26 cellular contexts compared by ENCODE assay signal in genomic region chr7:21868647-21868896, GRCh38.
"Had no signal": no experiment of that assay in that cellular context is flagged by ENCODE, and none has a peak within 500 bp of the region (broad histone marks: within the 10 kb centered on the region; RNA-seq: fewer than 3 reads in every experiment).

No MANE protein-coding gene starts in this region.

- DNase-seq: activated B cell treated with CpG ODN at 0.5 μM for 24 hours; activated CD4-positive, alpha-beta T cell treated with anti-CD3 and anti-CD28 coated beads for 1 hour; activated CD4-positive, alpha-beta T cell treated with anti-CD3 and anti-CD28 coated beads, Interleukin-2, amount 50 U/mL, for 48 hours; activated CD8-positive, alpha-beta memory T cell treated with anti-CD3 and anti-CD28 coated beads, Interleukin-2, amount 10 ng/mL, durations not matched to agents 7 days and 5 days; activated effector memory CD4-positive, alpha-beta T cell treated with Interleukin-2 at 50 U/mL for 16 hours; activated naive CD4-positive, alpha-beta T cell; activated naive CD8-positive, alpha-beta T cell treated with anti-CD3 and anti-CD28 coated beads, Interleukin-2, amount 50 U/mL, for 24 hours; activated T-cell treated with anti-CD3 and anti-CD28 coated beads, Interleukin-2, amount 50 U/mL, for 24 hours; amniotic stem cell; body of pancreas; MG63; MV-4-11; NCI-H1092 treated with DMSO at 0.1 percent for 48 hours; NCI-H1694; NCI-H2029; NCI-H510A treated with DMSO at 0.1 percent for 48 hours; NK-92 treated with Interleukin-12 subunit alpha and Interleukin-12 subunit beta, amount 100 ng/mL, for 24 hours; OCI-M1; Right ventricle myocardium superior; SJCRH30; SW 1271 had no signal

- H3K27ac ChIP-seq: ascending aorta, body of pancreas, RWPE1, SJCRH30 had no signal

- H3K4me1 ChIP-seq: ascending aorta, body of pancreas, SJCRH30 had no signal

- ATAC-seq: activated CD8-positive, alpha-beta memory T cell treated with anti-CD3 and anti-CD28 coated beads, Interleukin-2, amount 10 ng/mL, durations not matched to agents 7 days and 5 days; activated naive CD4-positive, alpha-beta T cell treated with anti-CD3 and anti-CD28 coated beads, Interleukin-2, amount 50 U/mL, for 72 hours; activated naive CD8-positive, alpha-beta T cell treated with anti-CD3 and anti-CD28 coated beads, Interleukin-2, amount 50 U/mL, for 24 hours; body of pancreas; Panc1; SK-N-SH treated with all-trans-retinoic acid at 6 μM for 48 hours had no signal

- H3K9me3 ChIP-seq: ascending aorta, body of pancreas, MG63, SJCRH30 had no signal

- H3K27me3 ChIP-seq: ascending aorta, body of pancreas, MG63, SJCRH30 had no signal

- H3K4me3 ChIP-seq: ascending aorta, body of pancreas, MG63, SJCRH30 had no signal

- H3K36me3 ChIP-seq: ascending aorta, MG63, SJCRH30 had no signal
